32 cellular contexts compared by ENCODE assay signal in the genomic region with DNA sequence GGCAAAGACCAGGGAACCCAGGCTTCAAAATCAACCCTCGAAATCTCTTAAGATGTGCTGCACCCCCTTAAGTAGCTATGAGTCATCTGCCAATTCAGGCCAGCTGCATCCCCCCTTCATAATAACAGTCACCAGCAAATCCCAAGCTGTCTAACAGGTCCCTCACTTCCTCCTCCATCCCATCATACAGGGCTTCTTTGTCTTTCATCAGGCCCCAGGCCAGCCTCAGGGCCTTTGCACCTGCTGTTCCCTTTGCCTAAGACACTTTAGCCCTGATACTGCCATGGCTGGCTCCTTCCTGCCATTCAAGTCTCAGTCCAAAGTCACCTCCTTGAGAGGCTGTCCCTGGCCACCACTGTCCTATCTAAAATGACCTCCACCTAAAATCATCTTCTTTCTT. TPM values are rescaled to one million over a fixed set of nuclear protein-coding genes. Genes with fewer than 3 reads are reported as not detected.
A peak's percentile ranks its signal among the peaks of the same experiment; 100 is the strongest.
DNase-seq lines count a peak whose midpoint lies in the region; ATAC-seq, FAIRE-seq and TF ChIP-seq lines count a peak whose summit lies in the region.
"Had no signal": no experiment of that assay in that cellular context is flagged by ENCODE, and none has a peak within 500 bp of the region (broad histone marks: within the 10 kb centered on the region; RNA-seq: fewer than 3 reads in every experiment).

No MANE protein-coding gene starts in this region.

- TF ChIP-seq EP300 in SK-N-SH (IDR thresholded peaks at IDR 0.05; ENCODE audit: borderline replicate concordance in 1 of 2, low read depth in 1 of 2, low read length in 1 of 2): no peak
- TF ChIP-seq EP300 in H1 (IDR thresholded peaks at IDR 0.05; ENCODE audit: borderline replicate concordance in 1 of 2, low read depth in 2 of 2, low read length in 2 of 2): no peak

- H3K23ac ChIP-seq in H1 (ENCODE audit: insufficient read length): no peak overlapping the region

- WGBS in SK-N-SH (ENCODE audit: low lambda C conversion rate): 83% methylated on average over 1 of the region's 1 CpG
- WGBS in H1 (ENCODE audit: extremely low coverage in 1 of 2, insufficient coverage in 1 of 2, insufficient read length in 1 of 2, insufficient replicate concordance in 2 of 2, low coverage in 1 of 2, low lambda C conversion rate in 2 of 2, missing lambda C conversion rate in 1 of 2), 2 experiments: 100% methylated on average over 1 of the region's 1 CpG; no CpG with 5 or more reads in 1 of the 2 experiments

- no peak overlapping the region for H2AFZ ChIP-seq in SK-N-SH (ENCODE audit: low read depth)
- H2AFZ ChIP-seq in H1 (ENCODE audit: low read length): no peak overlapping the region

- no peaks in the 10 kb centered on the region for H3K9me2 ChIP-seq in SK-N-SH

- no peaks in the 10 kb centered on the region for H3K79me2 ChIP-seq in SK-N-SH (ENCODE audit: insufficient read depth)
- no peaks in the 10 kb centered on the region for H3K79me2 ChIP-seq in H1 (ENCODE audit: control insufficient read depth in 1 of 2, insufficient read depth in 2 of 2, low read length in 2 of 2)

- H3K4ac ChIP-seq in H1 (replicated peaks; ENCODE audit: insufficient read length, low read depth, low read length): no peak overlapping the region

- H3K4me3 ChIP-seq in SK-N-SH (ENCODE audit: low read depth in 2 of 2, low read length in 1 of 2) (no peak overlapping the region), H1 (ENCODE audit: extremely low read depth in 1 of 4, insufficient read depth in 2 of 4, low read depth in 3 of 4, low read length in 4 of 4) (no peak overlapping the region; a peak in 1 of 8 replicates)
- H3K4me3 ChIP-seq: left ventricle myocardium inferior, right lobe of liver had no signal

- TF ChIP-seq RAD21 in SK-N-SH (IDR thresholded peaks at IDR 0.05; ENCODE audit: low read length): no peak
- no peak for TF ChIP-seq RAD21 in H1 (IDR thresholded peaks at IDR 0.05 in 1 of 2, conservative IDR thresholded peaks at IDR 0.05 in 1 of 2; ENCODE audit: low read depth in 2 of 2, low read length in 2 of 2)

- CTCF ChIA-PET in SK-N-SH (lab: Yijun Ruan, JAX) (interaction anchor here (0.6 to 2.8 kb wide), 8 partner anchors 9 to 392 kb away, joined by 3 to 13 read pairs (median 4); no protein-coding TSS in a partner anchor), H1 (lab: Charles Lee; ENCODE audit: partially characterized antibody) (interaction anchor here (0.9 to 7.5 kb wide), 17 partner anchors 10 to 138 kb away, joined by 3 to 67 read pairs (median 5); partner anchors contain the start of gene CFAP73)

- H3K36me3 ChIP-seq in SK-N-SH (replicated peaks in 1 of 2; ENCODE audit: control insufficient read depth in 1 of 2, insufficient read depth in 2 of 2, low read length in 1 of 2) (no peaks in the 10 kb centered on the region), H1 (ENCODE audit: control insufficient read depth in 2 of 4, insufficient read depth in 4 of 4, low read length in 3 of 4) (no peaks in the 10 kb centered on the region)
- H3K36me3 ChIP-seq: left ventricle myocardium inferior, neutrophil, right lobe of liver had no signal

- H4K91ac ChIP-seq in H1 (replicated peaks; ENCODE audit: insufficient read length, low read length): no peak overlapping the region

- H3K18ac ChIP-seq in H1 (ENCODE audit: extremely low read depth, low read length): no peak overlapping the region

- no peak overlapping the region for H3K27ac ChIP-seq in SK-N-SH (ENCODE audit: low read depth in 2 of 2, low read length in 1 of 2)
- no peak overlapping the region for H3K27ac ChIP-seq in H1 (ENCODE audit: low read depth, low read length)
- peak overlapping the region; percentile 38 for H3K27ac ChIP-seq in temporal lobe (ENCODE audit: low read depth, low read length)
- H3K27ac ChIP-seq: left ventricle myocardium inferior, neutrophil, right lobe of liver had no signal

- peak; percentile 23 for DNase-seq in SK-N-SH
- DNase-seq in NAMALWA (ENCODE audit: low spot score): peak; percentile 44
- DNase-seq in H1 (ENCODE audit: low read depth in 1 of 2, low spot score in 2 of 2): no peak
- no peak for DNase-seq in activated T-cell treated with anti-CD3 and anti-CD28 coated beads, Interleukin-2, amount 50 U/mL, for 1 hour
- no peak for DNase-seq in activated CD4-positive, CD25-positive, alpha-beta regulatory T cell (lab: John Stamatoyannopoulos, UW)
- no peak for DNase-seq in NCI-H345 treated with DMSO at 0.1 percent for 48 hours (lab: John Stamatoyannopoulos, UW; ENCODE audit: unreplicated experiment)
- DNase-seq: 8988T; activated CD4-positive, alpha-beta T cell treated with anti-CD3 and anti-CD28 coated beads, Interleukin-2, amount 50 U/mL, for 4 hours; activated naive CD4-positive, alpha-beta T cell; activated naive CD8-positive, alpha-beta T cell treated with anti-CD3 and anti-CD28 coated beads, Interleukin-2, amount 50 U/mL, for 24 hours; CD8-positive, alpha-beta memory T cell; cortex of kidney; DMS153; endodermal cell; Kasumi-1; left ventricle myocardium inferior; NCI-H146; RPMI8226; stimulated activated CD4-positive, alpha-beta T cell treated with anti-CD3 and anti-CD28 coated beads, Interleukin-2, amount 100 ng/mL, for 48 hours had no signal

- H2BK20ac ChIP-seq in H1 (ENCODE audit: low read length): no peak overlapping the region

- FAIRE-seq in H1 (lab: Jason Lieb, UNC): no peak
- FAIRE-seq: HepG2, islet of Langerhans, TTC549 had no signal

- no peak overlapping the region for H4K5ac ChIP-seq in H1 (ENCODE audit: insufficient read length, low read depth, low read length)

- H3K9ac ChIP-seq in SK-N-SH: no peak overlapping the region
- H3K9ac ChIP-seq in H1 (replicated peaks in 1 of 4; ENCODE audit: extremely low read depth in 1 of 4, low read depth in 3 of 4, low read length in 3 of 4): no peak overlapping the region

- H2BK120ac ChIP-seq in H1 (replicated peaks; ENCODE audit: low read depth, low read length): no peak overlapping the region

- no peaks in the 10 kb centered on the region for H3K27me3 ChIP-seq in SK-N-SH (ENCODE audit: insufficient read depth)
- peaks cover 0 to 13% (median 6%) of the 10 kb centered on the region in 4 experiments; a peak in 5 of 7 replicates for H3K27me3 ChIP-seq in H1 (replicated peaks in 1 of 4; ENCODE audit: control insufficient read depth in 3 of 4, extremely low read depth in 1 of 4, insufficient read depth in 3 of 4, low read length in 3 of 4)
- H3K27me3 ChIP-seq: right lobe of liver had no signal

- H2BK5ac ChIP-seq in H1 (ENCODE audit: low read depth, low read length): no peak overlapping the region

- H3K9me3 ChIP-seq in SK-N-SH (no peaks in the 10 kb centered on the region), H1 (ENCODE audit: insufficient read depth in 2 of 2, low read depth in 1 of 2, low read length in 1 of 2) (no peaks in the 10 kb centered on the region)
- H3K9me3 ChIP-seq: left ventricle myocardium inferior, neutrophil, right lobe of liver had no signal

- H2BK12ac ChIP-seq in H1 (ENCODE audit: low read depth, low read length): no peak overlapping the region

- no peak overlapping the region for H3K56ac ChIP-seq in H1 (replicated peaks; ENCODE audit: insufficient read length, low read depth, low read length)

- no peak overlapping the region for H3K14ac ChIP-seq in H1 (ENCODE audit: insufficient read length)

- no peak overlapping the region for H2AK5ac ChIP-seq in H1 (ENCODE audit: low read depth, low read length)

- no peak for TF ChIP-seq POLR2A in H1 (IDR thresholded peaks at IDR 0.05; ENCODE audit: control extremely low read depth in 1 of 2, low read depth in 2 of 2, low read length in 2 of 2)

- H3K4me1 ChIP-seq in SK-N-SH (ENCODE audit: control insufficient read depth in 1 of 2, insufficient read depth in 2 of 2, low read depth in 1 of 2, low read length in 1 of 2) (peaks cover 0 to 2% of the 10 kb centered on the region in 2 experiments; a peak in 1 of 4 replicates), H1 (replicated peaks in 1 of 4; ENCODE audit: control insufficient read depth in 3 of 4, insufficient read depth in 4 of 4, low read length in 3 of 4) (peaks cover 0 to 13% (median 10%) of the 10 kb centered on the region in 4 experiments; a peak in 6 of 7 replicates)
- H3K4me1 ChIP-seq: right lobe of liver had no signal

- peaks cover 13% of the 10 kb centered on the region; the same call in 1 of the 2 replicates for H3K23me2 ChIP-seq in H1 (ENCODE audit: low read depth, low read length)

- no peaks in the 10 kb centered on the region for H3F3A ChIP-seq in SK-N-SH (replicated peaks; ENCODE audit: insufficient read depth)

- no peak overlapping the region for H2BK15ac ChIP-seq in H1 (ENCODE audit: low read length)

- ATAC-seq in SK-N-SH treated with all-trans-retinoic acid at 6 μM for 48 hours: no peak
- ATAC-seq: activated naive CD8-positive, alpha-beta T cell treated with anti-CD3 and anti-CD28 coated beads, Interleukin-2, amount 50 U/mL, for 24 hours; HCT116; right lobe of liver had no signal

- no peak overlapping the region for H3K4me2 ChIP-seq in SK-N-SH
- H3K4me2 ChIP-seq in H1 (ENCODE audit: insufficient read depth in 1 of 2, low read depth in 2 of 2, low read length in 2 of 2): no peak overlapping the region

- H3K79me1 ChIP-seq in H1 (ENCODE audit: low read depth, low read length): no peaks in the 10 kb centered on the region

- POLR2A ChIA-PET in SK-N-SH (lab: Yijun Ruan, JAX): no interaction called here
- POLR2A ChIA-PET in H1 (lab: Charles Lee; ENCODE audit: partially characterized antibody): interaction anchor here (0.8 to 5.9 kb wide), 3 partner anchors 11 to 25 kb away, joined by 3 to 35 read pairs (median 13); no protein-coding TSS in a partner anchor

- TF ChIP-seq CTCF in SK-N-SH (IDR thresholded peaks at IDR 0.05): no peak
- TF ChIP-seq CTCF in H1 (IDR thresholded peaks at IDR 0.05; ENCODE audit: control extremely low read depth in 1 of 3, insufficient read depth in 1 of 3, low read depth in 1 of 3, low read length in 3 of 3): no peak

- H4K8ac ChIP-seq in H1 (ENCODE audit: extremely low read depth, insufficient read depth, low read length): no peak overlapping the region

- H4K20me1 ChIP-seq in SK-N-SH (ENCODE audit: insufficient read depth) (no peaks in the 10 kb centered on the region), H1 (replicated peaks in 1 of 2; ENCODE audit: control insufficient read depth in 1 of 2, insufficient read depth in 2 of 2, low read length in 2 of 2) (peaks cover 0 to 7% of the 10 kb centered on the region in 2 experiments)

RNA-seq across cellular contexts. Expression of gene RASAL1, which starts 4.0 kb away (rescaled TPM):
- polyA plus RNA-seq in SK-N-SH (2012; rRNA removed) (not detected in 2 replicates), H1 (2011; rRNA removed) (3.7 and 5.9 TPM in 2 replicates)
- polyA plus RNA-seq in SK-N-SH (2012; cell fraction: cytosol; rRNA removed): not detected in 2 replicates
- polyA plus RNA-seq in SK-N-SH (2012; cell fraction: nucleus; rRNA removed): 0.04 TPM in 1 of 2 replicates, not detected in the other
- 5.0 and 6.4 TPM in 2 replicates for total RNA-seq in H1 (2021; fragmentation: NEBNext Ultra II Directional; extraction: Animal tissue kit (Norgen Biotek cat#: 25700))
- polyA plus RNA-seq in H1 (2011; cell fraction: cytosol; rRNA removed): 5.3 TPM
- 11.4 TPM for polyA plus RNA-seq in H1 (2011; cell fraction: nucleus; rRNA removed)
- 2.7 to 5.6 TPM (median 4.5 TPM) in 4 replicates for polyA plus RNA-seq in H1 (2012, experiment 1 of 2)
- 3.6 TPM for polyA plus RNA-seq in H1 (2012, experiment 2 of 2)
- 2.6 TPM for polyA plus RNA-seq in H1 (2013, experiment 1 of 2)
- polyA plus RNA-seq in H1 (2013, experiment 2 of 2): 2.9 TPM
- 2.3 and 3.4 TPM in 2 replicates for polyA minus RNA-seq in H1 (2011; rRNA and poly(A)+ RNA removed)
- polyA minus RNA-seq in H1 (2011; cell fraction: cytosol; rRNA and poly(A)+ RNA removed): 2.6 TPM
- 6.4 TPM for polyA minus RNA-seq in H1 (2011; cell fraction: nucleus; rRNA and poly(A)+ RNA removed)
- total RNA-seq in temporal lobe: 4.2 TPM
- total RNA-seq: cardiac septum, fibroblast of villous mesenchyme, HepG2, left ventricle myocardium inferior, myocyte had no signal
- polyA plus RNA-seq: HepG2 had no signal

RNA-seq across cellular contexts. Expression of gene CFAP73, which starts 18.0 kb away (rescaled TPM):
- polyA plus RNA-seq in SK-N-SH (2012; rRNA removed) (not detected in 2 replicates), H1 (2011; rRNA removed) (0.45 and 0.80 TPM in 2 replicates)
- not detected in 2 replicates for polyA plus RNA-seq in SK-N-SH (2012; cell fraction: cytosol; rRNA removed)
- 0.05 and 0.14 TPM in 2 replicates for polyA plus RNA-seq in SK-N-SH (2012; cell fraction: nucleus; rRNA removed)
- 0.56 TPM in 1 of 2 replicates, not detected in the other for total RNA-seq in H1 (2021; fragmentation: NEBNext Ultra II Directional; extraction: Animal tissue kit (Norgen Biotek cat#: 25700))
- polyA plus RNA-seq in H1 (2011; cell fraction: cytosol; rRNA removed): 0.92 TPM
- 1.3 TPM for polyA plus RNA-seq in H1 (2011; cell fraction: nucleus; rRNA removed)
- polyA plus RNA-seq in H1 (2012, experiment 1 of 2): 0.27 to 0.42 TPM (median 0.36 TPM) in 4 replicates
- polyA plus RNA-seq in H1 (2012, experiment 2 of 2): 0.22 TPM
- 0.14 TPM for polyA plus RNA-seq in H1 (2013, experiment 1 of 2)
- polyA plus RNA-seq in H1 (2013, experiment 2 of 2): 0.26 TPM
- not detected in 2 replicates for polyA minus RNA-seq in H1 (2011; rRNA and poly(A)+ RNA removed)
- not detected for polyA minus RNA-seq in H1 (2011; cell fraction: cytosol; rRNA and poly(A)+ RNA removed)
- polyA minus RNA-seq in H1 (2011; cell fraction: nucleus; rRNA and poly(A)+ RNA removed): 0.90 TPM
- total RNA-seq in temporal lobe: 1.2 TPM
- total RNA-seq: cardiac septum, endodermal cell, fibroblast of villous mesenchyme, G401, HepG2, left ventricle myocardium inferior, myocyte, progenitor cell of endocrine pancreas had no signal
- polyA plus RNA-seq: CD8-positive, alpha-beta memory T cell; HepG2 had no signal

RNA-seq across cellular contexts. Expression of gene DDX54, which starts 53.7 kb away (rescaled TPM):
- polyA plus RNA-seq in SK-N-SH (2012; rRNA removed): 56.5 and 69.9 TPM in 2 replicates
- 43.6 and 43.8 TPM in 2 replicates for polyA plus RNA-seq in SK-N-SH (2012; cell fraction: cytosol; rRNA removed)
- polyA plus RNA-seq in SK-N-SH (2012; cell fraction: nucleus; rRNA removed): 113 and 236 TPM in 2 replicates
- 112 and 113 TPM in 2 replicates for total RNA-seq in H1 (2021; fragmentation: NEBNext Ultra II Directional; extraction: Animal tissue kit (Norgen Biotek cat#: 25700))
- 64.9 and 98.5 TPM in 2 replicates for polyA plus RNA-seq in H1 (2011; rRNA removed)
- 104 TPM for polyA plus RNA-seq in H1 (2011; cell fraction: cytosol; rRNA removed)
- 85.4 TPM for polyA plus RNA-seq in H1 (2011; cell fraction: nucleus; rRNA removed)
- polyA plus RNA-seq in H1 (2012, experiment 1 of 2): 58.9 to 84.2 TPM (median 67.7 TPM) in 4 replicates
- polyA plus RNA-seq in H1 (2012, experiment 2 of 2): 47.5 TPM
- polyA plus RNA-seq in H1 (2013, experiment 1 of 2): 60.7 TPM
- polyA plus RNA-seq in H1 (2013, experiment 2 of 2): 54.4 TPM
- polyA minus RNA-seq in H1 (2011; rRNA and poly(A)+ RNA removed): 47.0 and 60.0 TPM in 2 replicates
- 44.5 TPM for polyA minus RNA-seq in H1 (2011; cell fraction: cytosol; rRNA and poly(A)+ RNA removed)
- 37.9 TPM for polyA minus RNA-seq in H1 (2011; cell fraction: nucleus; rRNA and poly(A)+ RNA removed)
- total RNA-seq in temporal lobe: 12.5 TPM

RNA-seq across cellular contexts. Expression of gene RITA1, which starts 54.0 kb away (rescaled TPM):
- polyA plus RNA-seq in SK-N-SH (2012; rRNA removed): 18.7 and 21.1 TPM in 2 replicates
- polyA plus RNA-seq in SK-N-SH (2012; cell fraction: cytosol; rRNA removed): 12.7 and 19.1 TPM in 2 replicates
- 13.0 and 15.6 TPM in 2 replicates for polyA plus RNA-seq in SK-N-SH (2012; cell fraction: nucleus; rRNA removed)
- total RNA-seq in H1 (2021; fragmentation: NEBNext Ultra II Directional; extraction: Animal tissue kit (Norgen Biotek cat#: 25700)): 25.8 and 26.4 TPM in 2 replicates
- polyA plus RNA-seq in H1 (2011; rRNA removed): 24.1 and 31.0 TPM in 2 replicates
- 25.4 TPM for polyA plus RNA-seq in H1 (2011; cell fraction: cytosol; rRNA removed)
- 19.1 TPM for polyA plus RNA-seq in H1 (2011; cell fraction: nucleus; rRNA removed)
- polyA plus RNA-seq in H1 (2012, experiment 1 of 2): 21.0 to 23.7 TPM (median 23.5 TPM) in 4 replicates
- polyA plus RNA-seq in H1 (2012, experiment 2 of 2): 32.3 TPM
- polyA plus RNA-seq in H1 (2013, experiment 1 of 2): 16.0 TPM
- 16.6 TPM for polyA plus RNA-seq in H1 (2013, experiment 2 of 2)
- 10.5 and 15.2 TPM in 2 replicates for polyA minus RNA-seq in H1 (2011; rRNA and poly(A)+ RNA removed)
- 12.2 TPM for polyA minus RNA-seq in H1 (2011; cell fraction: cytosol; rRNA and poly(A)+ RNA removed)
- 19.0 TPM for polyA minus RNA-seq in H1 (2011; cell fraction: nucleus; rRNA and poly(A)+ RNA removed)
- 6.6 TPM for total RNA-seq in temporal lobe

Comparison
In these comparisons a context has a peak if more than half of its experiments do, and no peak if none do; other contexts are left out.
1. DNase-seq: peak in SK-N-SH (single experiment) and NAMALWA (single experiment); none in H1 (0 of 2), activated T-cell treated with anti-CD3 and anti-CD28 coated beads, Interleukin-2, amount 50 U/mL, for 1 hour (single experiment), activated CD4-positive, CD25-positive, alpha-beta regulatory T cell (0 of 4) and NCI-H345 treated with DMSO at 0.1 percent for 48 hours (single experiment).